In the genomic region with DNA sequence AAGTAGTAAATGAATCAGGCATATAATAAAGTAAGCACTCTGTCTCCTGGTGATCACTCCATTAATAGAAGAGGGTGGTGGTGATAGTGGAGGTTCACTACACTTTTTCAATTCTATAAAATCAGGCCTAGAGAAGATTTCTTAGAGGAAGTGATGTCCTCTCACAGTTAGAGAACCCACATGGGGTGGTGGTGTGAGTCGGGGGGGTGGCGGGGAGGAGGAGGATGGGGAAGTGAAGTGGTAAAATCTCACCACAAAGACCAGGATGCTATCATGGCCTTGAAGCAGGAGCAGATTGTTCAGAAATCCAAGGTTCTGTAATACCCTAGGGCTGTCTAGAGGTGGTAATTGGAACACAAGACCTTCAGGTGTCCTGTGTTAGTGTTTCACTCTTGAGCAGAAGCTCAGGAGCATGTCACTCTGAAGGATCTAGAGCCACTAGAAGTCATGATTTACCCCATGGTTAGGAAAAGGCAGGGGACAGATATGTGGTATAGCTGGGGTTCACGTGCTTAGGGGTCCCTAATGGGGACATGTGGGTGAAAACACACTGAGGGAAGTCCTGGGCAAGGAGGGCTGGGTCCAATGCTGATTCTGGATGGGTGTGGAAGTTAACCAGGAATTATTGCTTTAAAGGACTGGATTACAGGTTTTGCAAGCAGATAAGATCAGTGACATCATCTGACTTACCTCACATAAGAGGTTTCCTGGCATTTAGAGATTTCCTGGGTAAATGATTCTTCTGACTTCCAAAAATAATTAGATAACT, we compare ENCODE assay signal across 2 cellular contexts.
TF ChIP-seq lines count a peak whose summit lies in the region.

No MANE protein-coding gene starts in this region.

TF ChIP-seq in A549, 52 proteins besides CTCF, POLR2A, EP300 and RAD21 (continued from another document):
- TF ChIP-seq, protein P1, sequence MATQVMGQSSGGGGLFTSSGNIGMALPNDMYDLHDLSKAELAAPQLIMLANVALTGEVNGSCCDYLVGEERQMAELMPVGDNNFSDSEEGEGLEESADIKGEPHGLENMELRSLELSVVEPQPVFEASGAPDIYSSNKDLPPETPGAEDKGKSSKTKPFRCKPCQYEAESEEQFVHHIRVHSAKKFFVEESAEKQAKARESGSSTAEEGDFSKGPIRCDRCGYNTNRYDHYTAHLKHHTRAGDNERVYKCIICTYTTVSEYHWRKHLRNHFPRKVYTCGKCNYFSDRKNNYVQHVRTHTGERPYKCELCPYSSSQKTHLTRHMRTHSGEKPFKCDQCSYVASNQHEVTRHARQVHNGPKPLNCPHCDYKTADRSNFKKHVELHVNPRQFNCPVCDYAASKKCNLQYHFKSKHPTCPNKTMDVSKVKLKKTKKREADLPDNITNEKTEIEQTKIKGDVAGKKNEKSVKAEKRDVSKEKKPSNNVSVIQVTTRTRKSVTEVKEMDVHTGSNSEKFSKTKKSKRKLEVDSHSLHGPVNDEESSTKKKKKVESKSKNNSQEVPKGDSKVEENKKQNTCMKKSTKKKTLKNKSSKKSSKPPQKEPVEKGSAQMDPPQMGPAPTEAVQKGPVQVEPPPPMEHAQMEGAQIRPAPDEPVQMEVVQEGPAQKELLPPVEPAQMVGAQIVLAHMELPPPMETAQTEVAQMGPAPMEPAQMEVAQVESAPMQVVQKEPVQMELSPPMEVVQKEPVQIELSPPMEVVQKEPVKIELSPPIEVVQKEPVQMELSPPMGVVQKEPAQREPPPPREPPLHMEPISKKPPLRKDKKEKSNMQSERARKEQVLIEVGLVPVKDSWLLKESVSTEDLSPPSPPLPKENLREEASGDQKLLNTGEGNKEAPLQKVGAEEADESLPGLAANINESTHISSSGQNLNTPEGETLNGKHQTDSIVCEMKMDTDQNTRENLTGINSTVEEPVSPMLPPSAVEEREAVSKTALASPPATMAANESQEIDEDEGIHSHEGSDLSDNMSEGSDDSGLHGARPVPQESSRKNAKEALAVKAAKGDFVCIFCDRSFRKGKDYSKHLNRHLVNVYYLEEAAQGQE (IDR thresholded peaks at IDR 0.05) = no peak
- TF ChIP-seq, protein P2, sequence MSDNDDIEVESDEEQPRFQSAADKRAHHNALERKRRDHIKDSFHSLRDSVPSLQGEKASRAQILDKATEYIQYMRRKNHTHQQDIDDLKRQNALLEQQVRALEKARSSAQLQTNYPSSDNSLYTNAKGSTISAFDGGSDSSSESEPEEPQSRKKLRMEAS (IDR thresholded peaks at IDR 0.05) = no peak
- no peak for TF ChIP-seq TP53 (CRISPR knock-in tag; IDR thresholded peaks at IDR 0.05)
- TF ChIP-seq HEYL (CRISPR knock-in tag; IDR thresholded peaks at IDR 0.05) = no peak
- TF ChIP-seq NFE2L2 (conservative IDR thresholded peaks at IDR 0.05; ENCODE audit: low read length) = no peak
- no peak for TF ChIP-seq CHD2 (IDR thresholded peaks at IDR 0.05; ENCODE audit: low read length, partially characterized antibody)
- TF ChIP-seq PBX3 (IDR thresholded peaks at IDR 0.05) = no peak
- no peak for TF ChIP-seq JUNB (IDR thresholded peaks at IDR 0.05)
TF ChIP-seq in A549: peak in this region for 0.

TF ChIP-seq in HEK293, 187 proteins besides CTCF, POLR2A, EP300 and RAD21 (continued from another document and continues in another):
- TF ChIP-seq INSM2 (tag by site-specific recombination; IDR thresholded peaks at IDR 0.05) (0 out of 2 replicates have a peak, but pooled peaks have one; percentile 26), PRDM10 (tag by site-specific recombination; IDR thresholded peaks at IDR 0.05) (peak; percentile 87), ZNF16 (tag by site-specific recombination; IDR thresholded peaks at IDR 0.05; ENCODE audit: low read depth) (no peak), ZNF311 (tag by site-specific recombination; IDR thresholded peaks at IDR 0.05; ENCODE audit: borderline replicate concordance) (no peak), ZNF132 (tag by site-specific recombination; IDR thresholded peaks at IDR 0.05; ENCODE audit: borderline replicate concordance) (no peak), OSR2 (tag by site-specific recombination; IDR thresholded peaks at IDR 0.05) (peak; percentile 42; the same call in 1 of the 2 replicates), SP7 (tag by site-specific recombination; IDR thresholded peaks at IDR 0.05) (peak; percentile 98), BCL6B (tag by site-specific recombination; IDR thresholded peaks at IDR 0.05) (peak; percentile 68; the same call in 1 of the 2 replicates), ZNF600 (tag by site-specific recombination; IDR thresholded peaks at IDR 0.05) (0 out of 2 replicates have a peak, but pooled peaks have one; percentile 42), KLF8 (tag by site-specific recombination; IDR thresholded peaks at IDR 0.05) (peak; percentile 36; the same call in 1 of the 2 replicates), ZNF366 (tag by site-specific recombination; conservative IDR thresholded peaks at IDR 0.05) (peak; percentile 85), ZNF510 (tag by site-specific recombination; IDR thresholded peaks at IDR 0.05; ENCODE audit: insufficient replicate concordance) (peak; percentile 95), ZNF398 (tag by site-specific recombination; IDR thresholded peaks at IDR 0.05) (0 out of 2 replicates have a peak, but pooled peaks have one; percentile 17), ZBTB21 (tag by site-specific recombination; IDR thresholded peaks at IDR 0.05) (peak; percentile 70), ZNF785 (tag by site-specific recombination; IDR thresholded peaks at IDR 0.05) (no peak), ZNF394 (tag by site-specific recombination; IDR thresholded peaks at IDR 0.05; ENCODE audit: borderline replicate concordance) (peak; percentile 34; the same call in 1 of the 2 replicates), SCRT2 (tag by site-specific recombination; IDR thresholded peaks at IDR 0.05) (no peak), ZBTB48 (tag by site-specific recombination; IDR thresholded peaks at IDR 0.05) (0 out of 2 replicates have a peak, but pooled peaks have one; percentile 18), TRIM28 (IDR thresholded peaks at IDR 0.05; ENCODE audit: borderline replicate concordance, low read length) (peak; percentile 78), KLF1 (tag by site-specific recombination; IDR thresholded peaks at IDR 0.05) (peak; percentile 58), ZNF350 (tag by site-specific recombination; IDR thresholded peaks at IDR 0.05) (no peak), ZNF639 (tag by site-specific recombination; IDR thresholded peaks at IDR 0.05) (peak; percentile 53; the same call in 1 of the 2 replicates), ZSCAN16 (tag by site-specific recombination; IDR thresholded peaks at IDR 0.05) (no peak), ZNF629 (tag by site-specific recombination; IDR thresholded peaks at IDR 0.05) (peak; percentile 93)
- TF ChIP-seq, protein P3, sequence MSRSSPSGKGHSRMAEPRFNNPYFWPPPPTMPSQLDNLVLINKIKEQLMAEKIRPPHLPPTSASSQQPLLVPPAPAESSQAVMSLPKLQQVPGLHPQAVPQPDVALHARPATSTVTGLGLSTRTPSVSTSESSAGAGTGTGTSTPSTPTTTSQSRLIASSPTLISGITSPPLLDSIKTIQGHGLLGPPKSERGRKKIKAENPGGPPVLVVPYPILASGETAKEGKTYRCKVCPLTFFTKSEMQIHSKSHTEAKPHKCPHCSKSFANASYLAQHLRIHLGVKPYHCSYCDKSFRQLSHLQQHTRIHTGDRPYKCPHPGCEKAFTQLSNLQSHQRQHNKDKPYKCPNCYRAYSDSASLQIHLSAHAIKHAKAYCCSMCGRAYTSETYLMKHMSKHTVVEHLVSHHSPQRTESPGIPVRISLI (tag by site-specific recombination; IDR thresholded peaks at IDR 0.05) = no peak
- TF ChIP-seq, protein P4, sequence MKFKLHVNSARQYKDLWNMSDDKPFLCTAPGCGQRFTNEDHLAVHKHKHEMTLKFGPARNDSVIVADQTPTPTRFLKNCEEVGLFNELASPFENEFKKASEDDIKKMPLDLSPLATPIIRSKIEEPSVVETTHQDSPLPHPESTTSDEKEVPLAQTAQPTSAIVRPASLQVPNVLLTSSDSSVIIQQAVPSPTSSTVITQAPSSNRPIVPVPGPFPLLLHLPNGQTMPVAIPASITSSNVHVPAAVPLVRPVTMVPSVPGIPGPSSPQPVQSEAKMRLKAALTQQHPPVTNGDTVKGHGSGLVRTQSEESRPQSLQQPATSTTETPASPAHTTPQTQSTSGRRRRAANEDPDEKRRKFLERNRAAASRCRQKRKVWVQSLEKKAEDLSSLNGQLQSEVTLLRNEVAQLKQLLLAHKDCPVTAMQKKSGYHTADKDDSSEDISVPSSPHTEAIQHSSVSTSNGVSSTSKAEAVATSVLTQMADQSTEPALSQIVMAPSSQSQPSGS (tag by site-specific recombination; IDR thresholded peaks at IDR 0.05; ENCODE audit: low read depth) = peak; percentile 73
- TF ChIP-seq, protein P5, sequence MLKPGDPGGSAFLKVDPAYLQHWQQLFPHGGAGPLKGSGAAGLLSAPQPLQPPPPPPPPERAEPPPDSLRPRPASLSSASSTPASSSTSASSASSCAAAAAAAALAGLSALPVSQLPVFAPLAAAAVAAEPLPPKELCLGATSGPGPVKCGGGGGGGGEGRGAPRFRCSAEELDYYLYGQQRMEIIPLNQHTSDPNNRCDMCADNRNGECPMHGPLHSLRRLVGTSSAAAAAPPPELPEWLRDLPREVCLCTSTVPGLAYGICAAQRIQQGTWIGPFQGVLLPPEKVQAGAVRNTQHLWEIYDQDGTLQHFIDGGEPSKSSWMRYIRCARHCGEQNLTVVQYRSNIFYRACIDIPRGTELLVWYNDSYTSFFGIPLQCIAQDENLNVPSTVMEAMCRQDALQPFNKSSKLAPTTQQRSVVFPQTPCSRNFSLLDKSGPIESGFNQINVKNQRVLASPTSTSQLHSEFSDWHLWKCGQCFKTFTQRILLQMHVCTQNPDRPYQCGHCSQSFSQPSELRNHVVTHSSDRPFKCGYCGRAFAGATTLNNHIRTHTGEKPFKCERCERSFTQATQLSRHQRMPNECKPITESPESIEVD (tag by site-specific recombination; IDR thresholded peaks at IDR 0.05) = peak; percentile 82
